Comparison of ENCODE assay signal across 8 cellular contexts in genomic region chr9:95047452-95048224, GRCh38.
DNase-seq lines count a peak whose midpoint lies in the region; ATAC-seq and TF ChIP-seq lines count a peak whose summit lies in the region.

No MANE protein-coding gene starts in this region.

- DNase-seq in AG10803 (ENCODE audit: low read depth) (no peak), IMR-90 (no peak), coronary artery (ENCODE audit: low spot score) (no peak), SW480 (ENCODE audit: low spot score) (no peak), cerebellum (ENCODE audit: low spot score) (no peak), SIG-M5 (lab: John Stamatoyannopoulos, UW) (no peak)

- H3K4me1 ChIP-seq in IMR-90 (ENCODE audit: control insufficient read depth, insufficient read depth, low read length), result peaks cover 14% of the 10 kb centered on the region

- no CpG with 5 or more reads among the region's 3 CpGs for WGBS in IMR-90 (ENCODE audit: extremely low coverage in 2 of 2, insufficient read length in 1 of 2), 2 experiments

- H2BK15ac ChIP-seq in IMR-90 (ENCODE audit: low read depth, low read length), result no peak overlapping the region

- H4K20me1 ChIP-seq in IMR-90 (ENCODE audit: insufficient read depth, low read length) (peaks cover 61% of the 10 kb centered on the region), neural cell (ENCODE audit: insufficient read depth) (no peaks in the 10 kb centered on the region)

- H3K36me3 ChIP-seq in IMR-90 (ENCODE audit: control insufficient read depth, insufficient read depth, low read length) (peaks cover 21% of the 10 kb centered on the region), neural cell (ENCODE audit: insufficient read depth, low read length) (no peaks in the 10 kb centered on the region)

- TF ChIP-seq POLR2A in IMR-90 (IDR thresholded peaks at IDR 0.05; ENCODE audit: low read depth, low read length), result no peak

- BruUV-seq in IMR-90 (replicated peaks; lab: Mats Ljungman, UMichigan), result no TSS peak

- no peak overlapping the region for H3K4ac ChIP-seq in IMR-90 (ENCODE audit: low read depth, low read length)

- TF ChIP-seq CTCF in AG10803 (conservative IDR thresholded peaks at IDR 0.05; ENCODE audit: low read length), result no peak
- TF ChIP-seq CTCF in IMR-90 (conservative IDR thresholded peaks at IDR 0.05; ENCODE audit: low read depth, low read length), result no peak
- TF ChIP-seq CTCF in coronary artery (IDR thresholded peaks at IDR 0.05), result no peak
- no peak for TF ChIP-seq CTCF in neural cell (IDR thresholded peaks at IDR 0.05; ENCODE audit: poor library complexity, severe bottlenecking)

- H3K27me3 ChIP-seq in IMR-90 (ENCODE audit: control insufficient read depth, insufficient read depth, low read length) (no peaks in the 10 kb centered on the region), neural cell (ENCODE audit: insufficient read depth, low read depth, low read length) (peaks cover 64% of the 10 kb centered on the region)

- H2AK5ac ChIP-seq in IMR-90 (ENCODE audit: low read depth, low read length), result no peak overlapping the region

- dilution Hi-C loops in IMR-90 (cut with HindIII; ENCODE audit: low sequenced_read_pairs, unreplicated experiment), result no loop called here

- peak overlapping the region; percentile 51 for H3K4me3 ChIP-seq in AG10803 (ENCODE audit: low read length)
- peak overlapping the region; percentile 81; the same call in 1 of the 2 replicates for H3K4me3 ChIP-seq in IMR-90 (ENCODE audit: insufficient read depth, low read depth, low read length)
- peak overlapping the region; percentile 72 for H3K4me3 ChIP-seq in coronary artery
- no peak overlapping the region for H3K4me3 ChIP-seq in neural cell (ENCODE audit: low read length)

- no peak overlapping the region for H3K14ac ChIP-seq in IMR-90 (replicated peaks; ENCODE audit: low read depth, low read length)

- H3K27ac ChIP-seq in IMR-90 (ENCODE audit: insufficient read depth, low read length) (no peak overlapping the region), coronary artery (peak overlapping the region; percentile 88 to 93), neural cell (ENCODE audit: low read length) (no peak overlapping the region)

- no peaks in the 10 kb centered on the region for H3K79me2 ChIP-seq in neural cell (replicated peaks; ENCODE audit: insufficient read depth, low read length)

- peaks cover 11 to 59% of the 10 kb centered on the region in 2 experiments for H3K79me1 ChIP-seq in IMR-90 (ENCODE audit: low read depth in 1 of 2, low read length in 2 of 2)

- CTCF ChIA-PET in IMR-90 (lab: Yijun Ruan, JAX), result no interaction called here

- no peak overlapping the region for H4K91ac ChIP-seq in IMR-90 (ENCODE audit: insufficient read depth, low read depth, low read length)

- in situ Hi-C loops in IMR-90 (cut with MboI; ENCODE audit: low sequenced_read_pairs), result no loop called here

- no peak overlapping the region for H4K8ac ChIP-seq in IMR-90 (ENCODE audit: low read depth in 2 of 2, low read length in 2 of 2)

- H2BK5ac ChIP-seq in IMR-90 (ENCODE audit: low read depth, low read length, poor library complexity, severe bottlenecking), result peak overlapping the region; percentile 42

- H3K4me2 ChIP-seq in IMR-90 (ENCODE audit: low read depth, low read length) (peak overlapping the region; percentile 92; the same call in 1 of the 2 replicates), neural cell (ENCODE audit: low read length) (no peak overlapping the region)

- TF ChIP-seq EP300 in neural cell (conservative IDR thresholded peaks at IDR 0.05; ENCODE audit: poor library complexity, severe bottlenecking), result no peak

- intact Hi-C loops in IMR-90 (cut with micrococcal nuclease), result loop anchor here (2.0 kb wide), 1 partner anchor 41 kb away; no protein-coding TSS in a partner anchor

- POLR2A ChIA-PET in IMR-90 (lab: Charles Lee; ENCODE audit: unreplicated experiment), result no interaction called here

- H4K5ac ChIP-seq in IMR-90 (ENCODE audit: low read depth, low read length), result no peak overlapping the region

- H2AK9ac ChIP-seq in IMR-90 (replicated peaks; ENCODE audit: low read depth, low read length, poor library complexity), result no peak overlapping the region

- TF ChIP-seq RAD21 in IMR-90 (IDR thresholded peaks at IDR 0.05; ENCODE audit: low read length) (no peak), neural cell (conservative IDR thresholded peaks at IDR 0.05) (no peak)

- H3K18ac ChIP-seq in IMR-90 (ENCODE audit: low read depth, low read length), result peak overlapping the region; percentile 27; the same call in 1 of the 2 replicates

- H2AFZ ChIP-seq in IMR-90 (replicated peaks; ENCODE audit: low read length, poor library complexity) (no peak overlapping the region), neural cell (ENCODE audit: low read depth, low read length) (no peak overlapping the region)

- H2BK20ac ChIP-seq in IMR-90 (ENCODE audit: low read depth, low read length), result no peak overlapping the region

- peaks cover 15% of the 10 kb centered on the region for H3K9me1 ChIP-seq in IMR-90 (ENCODE audit: insufficient read depth, low read length)

- no peaks in the 10 kb centered on the region for H3K9me3 ChIP-seq in IMR-90 (ENCODE audit: control insufficient read depth, insufficient read depth, low read length)
- H3K9me3 ChIP-seq in neural cell (ENCODE audit: low read length), result no peaks in the 10 kb centered on the region

- no peak overlapping the region for H2BK120ac ChIP-seq in IMR-90 (ENCODE audit: low read depth, low read length)

- ATAC-seq in IMR-90 (ENCODE audit: low read depth), result no peak
- ATAC-seq in GM21786 (IDR thresholded peaks at IDR 0.05; ENCODE audit: unreplicated experiment), result no peak

- H3K9ac ChIP-seq in IMR-90 (ENCODE audit: low read depth, low read length), result no peak overlapping the region; the same call in 1 of the 2 replicates
- H3K9ac ChIP-seq in neural cell (ENCODE audit: low read length), result no peak overlapping the region

- H3K23ac ChIP-seq in IMR-90 (ENCODE audit: low read depth, low read length), result peak overlapping the region; percentile 52; the same call in 1 of the 2 replicates

- H3K56ac ChIP-seq in IMR-90 (ENCODE audit: extremely low read depth, insufficient read depth, low read length), result no peak overlapping the region

- H3K9me2 ChIP-seq in neural cell (ENCODE audit: insufficient read depth, low read length), result no peaks in the 10 kb centered on the region

- peaks cover 5% of the 10 kb centered on the region for H3F3A ChIP-seq in neural cell (ENCODE audit: insufficient read depth, low read length, poor library complexity, severe bottlenecking)

TF ChIP-seq in IMR-90, 13 proteins besides CTCF, POLR2A, EP300 and RAD21:
- TF ChIP-seq CHD1 (IDR thresholded peaks at IDR 0.05; ENCODE audit: low read depth, low read length) (no peak), MAZ (IDR thresholded peaks at IDR 0.05; ENCODE audit: borderline replicate concordance, low read depth, low read length) (no peak), SMC3 (IDR thresholded peaks at IDR 0.05; ENCODE audit: low read depth, low read length) (no peak), CEBPB (IDR thresholded peaks at IDR 0.05; ENCODE audit: low read depth, low read length) (no peak), BHLHE40 (IDR thresholded peaks at IDR 0.05; ENCODE audit: low read depth, low read length) (no peak), RFX5 (IDR thresholded peaks at IDR 0.05; ENCODE audit: low read depth, low read length) (no peak)

TF ChIP-seq in neural cell, 6 proteins besides CTCF, POLR2A, EP300 and RAD21:
- TF ChIP-seq MXI1 (conservative IDR thresholded peaks at IDR 0.05; ENCODE audit: poor library complexity, severe bottlenecking) (no peak), POLR2AphosphoS5 (IDR thresholded peaks at IDR 0.05) (peak; percentile 2), EZH2 (IDR thresholded peaks at IDR 0.05; ENCODE audit: borderline replicate concordance, insufficient read depth, low read length, poor library complexity, severe bottlenecking) (no peak), SMC3 (conservative IDR thresholded peaks at IDR 0.05; ENCODE audit: poor library complexity) (no peak), TAF1 (IDR thresholded peaks at IDR 0.05; ENCODE audit: low read depth) (no peak)
- TF ChIP-seq, protein P1, sequence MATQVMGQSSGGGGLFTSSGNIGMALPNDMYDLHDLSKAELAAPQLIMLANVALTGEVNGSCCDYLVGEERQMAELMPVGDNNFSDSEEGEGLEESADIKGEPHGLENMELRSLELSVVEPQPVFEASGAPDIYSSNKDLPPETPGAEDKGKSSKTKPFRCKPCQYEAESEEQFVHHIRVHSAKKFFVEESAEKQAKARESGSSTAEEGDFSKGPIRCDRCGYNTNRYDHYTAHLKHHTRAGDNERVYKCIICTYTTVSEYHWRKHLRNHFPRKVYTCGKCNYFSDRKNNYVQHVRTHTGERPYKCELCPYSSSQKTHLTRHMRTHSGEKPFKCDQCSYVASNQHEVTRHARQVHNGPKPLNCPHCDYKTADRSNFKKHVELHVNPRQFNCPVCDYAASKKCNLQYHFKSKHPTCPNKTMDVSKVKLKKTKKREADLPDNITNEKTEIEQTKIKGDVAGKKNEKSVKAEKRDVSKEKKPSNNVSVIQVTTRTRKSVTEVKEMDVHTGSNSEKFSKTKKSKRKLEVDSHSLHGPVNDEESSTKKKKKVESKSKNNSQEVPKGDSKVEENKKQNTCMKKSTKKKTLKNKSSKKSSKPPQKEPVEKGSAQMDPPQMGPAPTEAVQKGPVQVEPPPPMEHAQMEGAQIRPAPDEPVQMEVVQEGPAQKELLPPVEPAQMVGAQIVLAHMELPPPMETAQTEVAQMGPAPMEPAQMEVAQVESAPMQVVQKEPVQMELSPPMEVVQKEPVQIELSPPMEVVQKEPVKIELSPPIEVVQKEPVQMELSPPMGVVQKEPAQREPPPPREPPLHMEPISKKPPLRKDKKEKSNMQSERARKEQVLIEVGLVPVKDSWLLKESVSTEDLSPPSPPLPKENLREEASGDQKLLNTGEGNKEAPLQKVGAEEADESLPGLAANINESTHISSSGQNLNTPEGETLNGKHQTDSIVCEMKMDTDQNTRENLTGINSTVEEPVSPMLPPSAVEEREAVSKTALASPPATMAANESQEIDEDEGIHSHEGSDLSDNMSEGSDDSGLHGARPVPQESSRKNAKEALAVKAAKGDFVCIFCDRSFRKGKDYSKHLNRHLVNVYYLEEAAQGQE (IDR thresholded peaks at IDR 0.05; ENCODE audit: borderline replicate concordance), result no peak
TF ChIP-seq in neural cell: peak in this region for 1.

Comparison
In these comparisons a context has a peak if more than half of its experiments do, and no peak if none do; other contexts are left out.
1. H3K27ac ChIP-seq: peak in coronary artery (2 of 2); none in IMR-90 (single experiment) and neural cell (single experiment).